10 cellular contexts compared by ENCODE assay signal in genomic region chr7:98283887-98284222, GRCh38. TPM values are rescaled to one million over a fixed set of nuclear protein-coding genes. Genes with fewer than 3 reads are reported as not detected.
DNase-seq lines count a peak whose midpoint lies in the region; ATAC-seq and TF ChIP-seq lines count a peak whose summit lies in the region.
"Had no signal": no experiment of that assay in that cellular context is flagged by ENCODE, and none has a peak within 500 bp of the region (broad histone marks: within the 10 kb centered on the region; RNA-seq: fewer than 3 reads in every experiment).

No MANE protein-coding gene starts in this region.

- BruUV-seq in MCF 10A (replicated peaks; lab: Mats Ljungman, UMichigan): no TSS peak

- peaks cover 3 to 29% of the 10 kb centered on the region in 2 donors for H3K36me3 ChIP-seq in lung (ENCODE audit: control insufficient read depth in 2 of 2, insufficient read depth in 2 of 2, low read length in 2 of 2)

- H3K27me3 Mint-ChIP-seq in MCF 10A (ENCODE audit: insufficient read depth, unreplicated experiment): no peaks in the 10 kb centered on the region
- H3K27me3 Mint-ChIP-seq in stimulated activated naive CD8-positive, alpha-beta T cell treated with anti-CD3 and anti-CD28 coated beads, Interleukin-15, amount 100 ng/mL, for 72 hours: no peaks in the 10 kb centered on the region
- no peaks in the 10 kb centered on the region for H3K27me3 Mint-ChIP-seq in activated CD8-positive, alpha-beta memory T cell treated with anti-CD3 and anti-CD28 coated beads, Interleukin-2, amount 10 ng/mL, durations not matched to agents 7 days and 5 days
- H3K27me3 Mint-ChIP-seq: activated CD8-positive, alpha-beta T cell treated with anti-CD3 and anti-CD28 coated beads for 36 hours had no signal

- H3K4me3 Mint-ChIP-seq in MCF 10A (ENCODE audit: unreplicated experiment): peak overlapping the region; percentile 91
- peak overlapping the region; percentile 63 to 65 for H3K4me3 Mint-ChIP-seq in stimulated activated naive CD8-positive, alpha-beta T cell treated with anti-CD3 and anti-CD28 coated beads, Interleukin-15, amount 100 ng/mL, for 72 hours
- no peak overlapping the region for H3K4me3 Mint-ChIP-seq in activated CD8-positive, alpha-beta memory T cell treated with anti-CD3 and anti-CD28 coated beads, Interleukin-2, amount 10 ng/mL, durations not matched to agents 7 days and 5 days

- H3K36me3 Mint-ChIP-seq in MCF 10A (ENCODE audit: insufficient read depth, unreplicated experiment): peaks cover 35% of the 10 kb centered on the region
- H3K36me3 Mint-ChIP-seq in activated CD8-positive, alpha-beta memory T cell treated with anti-CD3 and anti-CD28 coated beads, Interleukin-2, amount 10 ng/mL, durations not matched to agents 7 days and 5 days: peaks cover 4% of the 10 kb centered on the region

- H3K27me3 ChIP-seq in lung (ENCODE audit: control insufficient read depth, insufficient read depth): no peaks in the 10 kb centered on the region

- WGBS in lung, 2 donors: 29 to 45% methylated on average over 8 of the region's 8 CpGs

- peak overlapping the region; percentile 95 for H3K4me3 ChIP-seq in lung

- peaks cover 36% of the 10 kb centered on the region for H3K4me1 Mint-ChIP-seq in MCF 10A (ENCODE audit: insufficient read depth, unreplicated experiment)
- peaks cover 42% of the 10 kb centered on the region for H3K4me1 Mint-ChIP-seq in stimulated activated naive CD8-positive, alpha-beta T cell treated with anti-CD3 and anti-CD28 coated beads, Interleukin-15, amount 100 ng/mL, for 72 hours
- H3K4me1 Mint-ChIP-seq in activated CD8-positive, alpha-beta memory T cell treated with anti-CD3 and anti-CD28 coated beads, Interleukin-2, amount 10 ng/mL, durations not matched to agents 7 days and 5 days: peaks cover 18% of the 10 kb centered on the region

- TF ChIP-seq CTCF in MCF 10A (IDR thresholded peaks at IDR 0.05; ENCODE audit: unreplicated experiment): no peak
- no peak for TF ChIP-seq CTCF in lung (IDR thresholded peaks at IDR 0.05; ENCODE audit: control extremely low read depth, extremely low read depth)

- intact Hi-C loops in MCF 10A (cut with micrococcal nuclease): loop anchor here (1.0 to 10.0 kb wide), 2 partner anchors 117 to 561 kb away; partner anchors contain the start of gene BAIAP2L1

- H3K4me1 ChIP-seq in lung (ENCODE audit: control insufficient read depth in 2 of 2, insufficient read depth in 2 of 2, low read length in 2 of 2): peaks cover 10 to 44% of the 10 kb centered on the region in 2 donors

- CTCF ChIA-PET in MCF 10A (lab: Yijun Ruan, JAX): interaction anchor here (0.6 to 2.4 kb wide), 2 partner anchors 17 to 114 kb away, joined by 3 to 8 read pairs; no protein-coding TSS in a partner anchor
- CTCF ChIA-PET in activated CD8-positive, alpha-beta memory T cell treated with anti-CD3 and anti-CD28 coated beads, Interleukin-2, amount 10 ng/mL, durations not matched to agents 7 days and 5 days (lab: Charles Lee): no interaction called here

- H3K9me3 Mint-ChIP-seq in MCF 10A (ENCODE audit: unreplicated experiment): no peaks in the 10 kb centered on the region
- H3K9me3 Mint-ChIP-seq in stimulated activated naive CD8-positive, alpha-beta T cell treated with anti-CD3 and anti-CD28 coated beads, Interleukin-15, amount 100 ng/mL, for 72 hours: no peaks in the 10 kb centered on the region
- no peaks in the 10 kb centered on the region for H3K9me3 Mint-ChIP-seq in activated CD8-positive, alpha-beta memory T cell treated with anti-CD3 and anti-CD28 coated beads, Interleukin-2, amount 10 ng/mL, durations not matched to agents 7 days and 5 days (ENCODE audit: low read depth)
- H3K9me3 Mint-ChIP-seq: activated CD8-positive, alpha-beta T cell treated with anti-CD3 and anti-CD28 coated beads for 36 hours had no signal

- peak overlapping the region; percentile 66 to 95 for H3K27ac ChIP-seq in lung (ENCODE audit: low read depth in 1 of 2, low read length in 1 of 2)

- H3K9me3 ChIP-seq in lung (ENCODE audit: control insufficient read depth in 2 of 2, insufficient read depth in 1 of 2, low read length in 1 of 2): no peaks in the 10 kb centered on the region

- DNase-seq in HK-2 (ENCODE audit: unreplicated experiment): peak; percentile 39
- DNase-seq in MCF 10A (ENCODE audit: unreplicated experiment): peak; percentile 36
- DNase-seq in lung (ENCODE audit: low spot score): no peak
- no peak for DNase-seq in stimulated activated naive CD8-positive, alpha-beta T cell treated with anti-CD3 and anti-CD28 coated beads, Interleukin-15, amount 100 ng/mL, for 72 hours
- no peak for DNase-seq in NCI-H526 (lab: John Stamatoyannopoulos, UW)
- DNase-seq in activated CD8-positive, alpha-beta memory T cell treated with anti-CD3 and anti-CD28 coated beads, Interleukin-2, amount 10 ng/mL, durations not matched to agents 7 days and 5 days: no peak
- DNase-seq: activated CD8-positive, alpha-beta T cell treated with anti-CD3 and anti-CD28 coated beads for 36 hours; NCI-H2081 had no signal

- ATAC-seq in lung (ENCODE audit: insufficient read depth, low FRiP score) (no peak), HG03139 (IDR thresholded peaks at IDR 0.05; ENCODE audit: unreplicated experiment) (no peak), HG03045 (IDR thresholded peaks at IDR 0.05; ENCODE audit: unreplicated experiment) (no peak)
- no peak for ATAC-seq in stimulated activated naive CD8-positive, alpha-beta T cell treated with anti-CD3 and anti-CD28 coated beads, Interleukin-15, amount 100 ng/mL, for 72 hours
- ATAC-seq in activated CD8-positive, alpha-beta memory T cell treated with anti-CD3 and anti-CD28 coated beads, Interleukin-2, amount 10 ng/mL, durations not matched to agents 7 days and 5 days: no peak
- ATAC-seq: activated CD8-positive, alpha-beta T cell treated with anti-CD3 and anti-CD28 coated beads for 36 hours had no signal

- POLR2A ChIA-PET in MCF 10A (lab: Yijun Ruan, JAX): interaction anchor here (0.7 to 6.6 kb wide), 5 partner anchors 12 to 117 kb away, joined by 3 to 60 read pairs (median 4); partner anchors contain the start of gene BAIAP2L1

- H3K27ac Mint-ChIP-seq in MCF 10A (ENCODE audit: low read depth, unreplicated experiment): peak overlapping the region; percentile 87
- peak overlapping the region in 1 of 2 donors; percentile 87 for H3K27ac Mint-ChIP-seq in stimulated activated naive CD8-positive, alpha-beta T cell treated with anti-CD3 and anti-CD28 coated beads, Interleukin-15, amount 100 ng/mL, for 72 hours
- no peak overlapping the region for H3K27ac Mint-ChIP-seq in activated CD8-positive, alpha-beta memory T cell treated with anti-CD3 and anti-CD28 coated beads, Interleukin-2, amount 10 ng/mL, durations not matched to agents 7 days and 5 days
- H3K27ac Mint-ChIP-seq: activated CD8-positive, alpha-beta T cell treated with anti-CD3 and anti-CD28 coated beads for 36 hours had no signal

RNA-seq across cellular contexts. Expression of gene BRI3, which starts 2.4 kb away (rescaled TPM):
- 154 and 246 TPM in 2 replicates for total RNA-seq in MCF 10A (2022)
- total RNA-seq in lung: 100 to 1,000 TPM in 1 of 2 donors, 10 to 100 TPM in 1; 99.7 to 441 TPM
- 100 to 1,000 TPM; 437 to 615 TPM for polyA plus RNA-seq in lung
- total RNA-seq in activated CD8-positive, alpha-beta memory T cell treated with anti-CD3 and anti-CD28 coated beads, Interleukin-2, amount 10 ng/mL, durations not matched to agents 7 days and 5 days: 10 to 100 TPM; 38.3 to 43.5 TPM

RNA-seq across cellular contexts. Expression of gene TECPR1, which starts 31.8 kb away (rescaled TPM):
- 15.4 and 21.1 TPM in 2 replicates for total RNA-seq in MCF 10A (2022)
- total RNA-seq in lung: 10 to 100 TPM; 27.6 to 73.6 TPM
- polyA plus RNA-seq in lung: 10 to 100 TPM; 16.7 to 36.1 TPM
- 10 to 100 TPM; 45.6 to 60.7 TPM for total RNA-seq in activated CD8-positive, alpha-beta memory T cell treated with anti-CD3 and anti-CD28 coated beads, Interleukin-2, amount 10 ng/mL, durations not matched to agents 7 days and 5 days

Comparison
In these comparisons a context has a peak if more than half of its experiments do, and no peak if none do; other contexts are left out.
1. DNase-seq: peak in HK-2 (single experiment) and MCF 10A (single experiment); none in lung (single experiment), stimulated activated naive CD8-positive, alpha-beta T cell treated with anti-CD3 and anti-CD28 coated beads, Interleukin-15, amount 100 ng/mL, for 72 hours (0 of 2), NCI-H526 (0 of 2) and activated CD8-positive, alpha-beta memory T cell treated with anti-CD3 and anti-CD28 coated beads, Interleukin-2, amount 10 ng/mL, durations not matched to agents 7 days and 5 days (single experiment).